In the genomic region with DNA sequence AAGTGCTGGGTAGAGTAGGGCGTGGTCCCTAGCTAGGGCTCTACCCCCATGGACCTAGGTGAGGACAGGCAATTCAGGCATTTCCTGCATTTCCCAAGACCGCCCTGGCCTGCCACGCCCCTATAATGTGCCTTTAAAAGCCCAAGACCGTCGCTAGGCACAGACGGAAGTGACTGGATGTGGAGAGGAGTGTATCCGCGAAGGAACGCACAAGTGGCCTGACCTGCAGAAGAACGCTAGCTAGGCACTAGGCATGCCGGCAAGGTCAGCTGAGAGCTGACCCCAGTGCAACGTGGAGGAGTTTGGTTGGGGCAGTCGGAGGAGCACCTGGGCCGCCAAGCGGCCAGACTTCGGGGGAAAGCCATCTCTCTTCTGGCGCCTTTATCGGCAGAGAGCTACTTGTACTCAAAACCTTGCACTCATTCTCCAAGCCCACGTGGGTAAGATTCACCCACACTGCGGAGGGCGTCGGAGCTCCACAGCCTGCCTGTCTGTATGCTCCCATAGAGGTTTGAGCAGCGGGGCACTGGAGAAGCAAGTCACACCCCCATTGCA, we compare ENCODE assay signal across 11 cellular contexts.
A peak's percentile ranks its signal among the peaks of the same experiment; 100 is the strongest.
DNase-seq lines count a peak whose midpoint lies in the region; ATAC-seq and TF ChIP-seq lines count a peak whose summit lies in the region.
"Had no signal": no experiment of that assay in that cellular context is flagged by ENCODE, and none has a peak within 500 bp of the region (broad histone marks: within the 10 kb centered on the region; RNA-seq: fewer than 3 reads in every experiment).

No MANE protein-coding gene starts in this region.

- peak; percentile 64 for ATAC-seq in stimulated activated naive CD8-positive, alpha-beta T cell treated with anti-CD3 and anti-CD28 coated beads, Interleukin-15, amount 100 ng/mL, for 72 hours
- no peak for ATAC-seq in GM18520 (IDR thresholded peaks at IDR 0.05; ENCODE audit: unreplicated experiment)

- H3K27ac Mint-ChIP-seq in activated naive CD4-positive, alpha-beta T cell treated with anti-CD3 and anti-CD28 coated beads, Interleukin-2, amount 50 U/mL, for 24 hours, result no peak overlapping the region
- H3K27ac Mint-ChIP-seq in activated CD4-positive, alpha-beta memory T cell treated with anti-CD3 and anti-CD28 coated beads for 36 hours, result no peak overlapping the region
- no peak overlapping the region for H3K27ac Mint-ChIP-seq in stimulated activated naive CD8-positive, alpha-beta T cell treated with anti-CD3 and anti-CD28 coated beads, Interleukin-15, amount 100 ng/mL, for 72 hours

- WGBS in adrenal gland, 4 donors, result 80 to 86% (median 82%) methylated on average over 20 to 23 of the region's 23 CpGs

- H3K36me3 ChIP-seq in adrenal gland (replicated peaks in 1 of 2), result no peaks in the 10 kb centered on the region
- H3K36me3 ChIP-seq: SJCRH30, spleen had no signal

- no peaks in the 10 kb centered on the region for H3K27me3 Mint-ChIP-seq in activated naive CD4-positive, alpha-beta T cell treated with anti-CD3 and anti-CD28 coated beads, Interleukin-2, amount 50 U/mL, for 24 hours
- no peaks in the 10 kb centered on the region for H3K27me3 Mint-ChIP-seq in activated CD4-positive, alpha-beta memory T cell treated with anti-CD3 and anti-CD28 coated beads for 36 hours
- H3K27me3 Mint-ChIP-seq in stimulated activated naive CD8-positive, alpha-beta T cell treated with anti-CD3 and anti-CD28 coated beads, Interleukin-15, amount 100 ng/mL, for 72 hours, result no peaks in the 10 kb centered on the region

- H3K4me3 ChIP-seq in adrenal gland, result no peak overlapping the region
- H3K4me3 ChIP-seq: SJCRH30 had no signal

- no peak overlapping the region for H3K27ac ChIP-seq in adrenal gland
- H3K27ac ChIP-seq: SJCRH30, spleen had no signal

- POLR2A ChIA-PET in activated CD4-positive, alpha-beta memory T cell treated with anti-CD3 and anti-CD28 coated beads for 36 hours (lab: Charles Lee), result no interaction called here

- H3K4me1 Mint-ChIP-seq in activated naive CD4-positive, alpha-beta T cell treated with anti-CD3 and anti-CD28 coated beads, Interleukin-2, amount 50 U/mL, for 24 hours, result peaks cover 8% of the 10 kb centered on the region
- peaks cover 12% of the 10 kb centered on the region for H3K4me1 Mint-ChIP-seq in activated CD4-positive, alpha-beta memory T cell treated with anti-CD3 and anti-CD28 coated beads for 36 hours (ENCODE audit: low read depth)
- peaks cover 26% of the 10 kb centered on the region for H3K4me1 Mint-ChIP-seq in stimulated activated naive CD8-positive, alpha-beta T cell treated with anti-CD3 and anti-CD28 coated beads, Interleukin-15, amount 100 ng/mL, for 72 hours

- no peaks in the 10 kb centered on the region for H3K27me3 ChIP-seq in adrenal gland
- H3K27me3 ChIP-seq: SJCRH30, spleen had no signal

- intact Hi-C loops in activated CD4-positive, alpha-beta memory T cell treated with anti-CD3 and anti-CD28 coated beads for 36 hours (cut with micrococcal nuclease), result no loop called here
- intact Hi-C loops in adrenal gland (cut with DNase I), result no loop called here

- no peak for TF ChIP-seq CTCF in adrenal gland (IDR thresholded peaks at IDR 0.05)

- H3K36me3 Mint-ChIP-seq in activated naive CD4-positive, alpha-beta T cell treated with anti-CD3 and anti-CD28 coated beads, Interleukin-2, amount 50 U/mL, for 24 hours, result peaks cover 3% of the 10 kb centered on the region
- H3K36me3 Mint-ChIP-seq in activated CD4-positive, alpha-beta memory T cell treated with anti-CD3 and anti-CD28 coated beads for 36 hours, result peaks cover 5% of the 10 kb centered on the region

- DNase-seq in activated naive CD4-positive, alpha-beta T cell treated with anti-CD3 and anti-CD28 coated beads, Interleukin-2, amount 50 U/mL, for 16 hours, result no peak
- no peak for DNase-seq in activated CD4-positive, alpha-beta memory T cell treated with anti-CD3 and anti-CD28 coated beads for 36 hours
- DNase-seq in iPS DF 4.7 (ENCODE audit: extremely low read depth, low spot score), result peak; percentile 28
- peak in 1 of 2 donors; percentile 7 for DNase-seq in stimulated activated naive CD8-positive, alpha-beta T cell treated with anti-CD3 and anti-CD28 coated beads, Interleukin-15, amount 100 ng/mL, for 72 hours
- DNase-seq in HUDEP-2 (lab: John Stamatoyannopoulos, UW; ENCODE audit: unreplicated experiment in 76 of 76), result no peak
- no peak for DNase-seq in adrenal gland
- DNase-seq: NCI-H2029 treated with DMSO at 0.1 percent for 48 hours, SJCRH30, spleen had no signal

- H3K4me3 Mint-ChIP-seq in activated naive CD4-positive, alpha-beta T cell treated with anti-CD3 and anti-CD28 coated beads, Interleukin-2, amount 50 U/mL, for 24 hours, result peak overlapping the region; percentile 57
- H3K4me3 Mint-ChIP-seq in activated CD4-positive, alpha-beta memory T cell treated with anti-CD3 and anti-CD28 coated beads for 36 hours, result peak overlapping the region; percentile 64
- peak overlapping the region; percentile 61 to 78 for H3K4me3 Mint-ChIP-seq in stimulated activated naive CD8-positive, alpha-beta T cell treated with anti-CD3 and anti-CD28 coated beads, Interleukin-15, amount 100 ng/mL, for 72 hours

- TF ChIP-seq POLR2A in adrenal gland (IDR thresholded peaks at IDR 0.05), result no peak

- H3K4me1 ChIP-seq in adrenal gland (replicated peaks in 1 of 2), result no peaks in the 10 kb centered on the region
- H3K4me1 ChIP-seq: SJCRH30, spleen had no signal

- no peaks in the 10 kb centered on the region for H3K9me3 ChIP-seq in adrenal gland (replicated peaks in 1 of 3)
- H3K9me3 ChIP-seq: SJCRH30 had no signal

- peaks cover 7% of the 10 kb centered on the region for H3K9me3 Mint-ChIP-seq in activated naive CD4-positive, alpha-beta T cell treated with anti-CD3 and anti-CD28 coated beads, Interleukin-2, amount 50 U/mL, for 24 hours
- H3K9me3 Mint-ChIP-seq in activated CD4-positive, alpha-beta memory T cell treated with anti-CD3 and anti-CD28 coated beads for 36 hours, result peaks cover 3% of the 10 kb centered on the region
- H3K9me3 Mint-ChIP-seq in stimulated activated naive CD8-positive, alpha-beta T cell treated with anti-CD3 and anti-CD28 coated beads, Interleukin-15, amount 100 ng/mL, for 72 hours, result peaks cover 0 to 13% of the 10 kb centered on the region in 2 donors

- CTCF ChIA-PET in activated CD4-positive, alpha-beta memory T cell treated with anti-CD3 and anti-CD28 coated beads for 36 hours (lab: Charles Lee), result interaction anchor here (0.7 kb wide), 1 partner anchor 273 kb away, joined by 3 read pairs; no protein-coding TSS in a partner anchor
